Comparison of ENCODE assay signal across 39 cellular contexts in the genomic region with DNA sequence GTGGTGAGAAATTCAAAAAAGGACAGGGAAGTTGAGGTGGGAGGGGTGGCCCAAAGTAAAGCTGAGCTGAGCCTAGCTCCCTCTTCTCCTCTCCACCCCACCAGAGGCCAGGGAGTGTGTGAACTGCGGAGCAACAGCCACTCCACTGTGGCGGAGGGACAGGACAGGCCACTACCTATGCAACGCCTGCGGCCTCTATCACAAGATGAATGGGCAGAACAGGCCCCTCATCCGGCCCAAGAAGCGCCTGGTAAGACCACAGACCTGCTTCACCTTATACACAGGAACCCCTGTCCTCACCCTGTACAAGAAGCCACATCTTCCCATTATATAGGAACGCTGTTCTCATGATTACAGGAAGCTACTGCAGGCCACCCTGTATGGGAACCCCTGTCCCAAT. TPM values are rescaled to one million over a fixed set of nuclear protein-coding genes. Genes with fewer than 3 reads are reported as not detected.
"Had no signal": no experiment of that assay in that cellular context is flagged by ENCODE, and none has a peak within 500 bp of the region (broad histone marks: within the 10 kb centered on the region; RNA-seq: fewer than 3 reads in every experiment).

No MANE protein-coding gene starts in this region.

- FAIRE-seq: astrocyte had no signal

- H3K9me3 ChIP-seq: adrenal gland, ascending aorta, body of pancreas, breast epithelium had no signal

- H3K27ac ChIP-seq: adrenal gland, ascending aorta, body of pancreas, brain microvascular endothelial cell, breast epithelium, cardiac muscle cell had no signal

- DNase-seq: activated effector memory CD4-positive, alpha-beta T cell treated with anti-CD3 and anti-CD28 coated beads, Interleukin-2, amount 50 U/mL, for 16 hours; activated effector memory CD4-positive, alpha-beta T cell treated with Interleukin-2 at 50 U/mL for 16 hours; activated gamma-delta T cell; activated gamma-delta T cell treated with Interleukin-2 at 50 U/mL for 16 hours; activated naive CD4-positive, alpha-beta T cell; activated naive CD4-positive, alpha-beta T cell treated with anti-CD3 and anti-CD28 coated beads for 36 hours; activated naive CD4-positive, alpha-beta T cell treated with anti-CD3 and anti-CD28 coated beads, Interleukin-2, amount 10 ng/mL, durations not matched to agents 7 days and 5 days; activated naive CD4-positive, alpha-beta T cell treated with anti-CD3 and anti-CD28 coated beads, Interleukin-2, amount 50 U/mL, for 16 hours; activated naive CD4-positive, alpha-beta T cell treated with Interleukin-2 at 50 U/mL for 16 hours; activated naive CD8-positive, alpha-beta T cell treated with anti-CD3 and anti-CD28 coated beads for 36 hours; activated naive CD8-positive, alpha-beta T cell treated with anti-CD3 and anti-CD28 coated beads, Interleukin-2, amount 10 ng/mL, durations not matched to agents 7 days and 5 days; activated naive CD8-positive, alpha-beta T cell treated with anti-CD3 and anti-CD28 coated beads, Interleukin-2, amount 50 U/mL, for 24 hours; activated T-cell treated with anti-CD3 and anti-CD28 coated beads, Interleukin-2, amount 50 U/mL, for 24 hours; activated T-cell treated with anti-CD3 and anti-CD28 coated beads, Interleukin-2, amount 50 U/mL, for 4 hours; activated T-cell treated with anti-CD3 and anti-CD28 coated beads, Interleukin-2, amount 50 U/mL, for 48 hours; activated T-cell treated with anti-CD3 and anti-CD28 coated beads, Interleukin-2, amount 50 U/mL, for 72 hours; adrenal gland; amniotic stem cell; amygdala; anterior cingulate cortex; body of pancreas; brain microvascular endothelial cell; caudate nucleus; central memory CD4-positive, alpha-beta T cell; cerebellar nuclear complex had no signal

- H3K4me3 ChIP-seq: adrenal gland, ascending aorta, body of pancreas, breast epithelium, cardiac muscle cell had no signal

- ATAC-seq: activated naive CD4-positive, alpha-beta T cell treated with anti-CD3 and anti-CD28 coated beads, Interleukin-2, amount 50 U/mL, for 72 hours; activated naive CD8-positive, alpha-beta T cell treated with anti-CD3 and anti-CD28 coated beads, Interleukin-2, amount 50 U/mL, for 24 hours; activated T-cell treated with anti-CD3 and anti-CD28 coated beads, Interleukin-2, amount 50 U/mL, for 4 hours; activated T-cell treated with anti-CD3 and anti-CD28 coated beads, Interleukin-2, amount 50 U/mL, for 72 hours; activated T-helper 17 cell treated with anti-CD3 and anti-CD28 coated beads, Interleukin-2, amount 50 U/mL, for 72 hours; body of pancreas had no signal

- H3K36me3 ChIP-seq: adrenal gland, ascending aorta, brain microvascular endothelial cell, breast epithelium, cardiac muscle cell had no signal

- H3K27me3 ChIP-seq: ascending aorta, body of pancreas, brain microvascular endothelial cell, cardiac muscle cell had no signal

- H3K4me1 ChIP-seq: adrenal gland, ascending aorta, body of pancreas, breast epithelium had no signal

RNA-seq across cellular contexts. Expression of gene GATA1, which starts 5.8 kb away (rescaled TPM):
- total RNA-seq: activated naive CD4-positive, alpha-beta T cell treated with anti-CD3 and anti-CD28 coated beads for 36 hours; activated naive CD8-positive, alpha-beta T cell treated with anti-CD3 and anti-CD28 coated beads for 36 hours; activated naive CD8-positive, alpha-beta T cell treated with anti-CD3 and anti-CD28 coated beads, Interleukin-2, amount 10 ng/mL, durations not matched to agents 7 days and 5 days; activated T-helper 1 cell treated with anti-CD3 and anti-CD28 coated beads, Interleukin-12 subunit alpha, Interleukin-12 subunit beta, Interleukin-2, Interleukin-4 antibody, amounts not matched to agents 30 ng/mL and 10 ng/mL and 1 ng/mL, durations not matched to agents 14 hours and 24 hours and 36 hours; activated T-helper 17 cell treated with anti-CD3 and anti-CD28 coated beads, Interleukin-2, amount 50 U/mL, for 72 hours; activated T-helper 2 cell treated with anti-CD3 and anti-CD28 coated beads, Interferon-gamma antibody, Interleukin-2, Interleukin-4, amounts not matched to agents 10 μg/mL and 5 μg/mL and 100 μg/mL, durations not matched to agents 14 hours and 24 hours and 36 hours; ascending aorta; astrocyte; body of pancreas; breast epithelium; bronchial epithelial cell; cardiac muscle cell; cardiac septum; cerebellum; chondrocyte had no signal
- polyA plus RNA-seq: adrenal gland, aorta had no signal

RNA-seq across cellular contexts. Expression of gene GLOD5, which starts 30.7 kb away (rescaled TPM):
- total RNA-seq: activated naive CD4-positive, alpha-beta T cell treated with anti-CD3 and anti-CD28 coated beads for 36 hours; activated naive CD4-positive, alpha-beta T cell treated with anti-CD3 and anti-CD28 coated beads, Interleukin-2, amount 50 U/mL, for 72 hours; activated naive CD8-positive, alpha-beta T cell treated with anti-CD3 and anti-CD28 coated beads for 36 hours; activated naive CD8-positive, alpha-beta T cell treated with anti-CD3 and anti-CD28 coated beads, Interleukin-2, amount 10 ng/mL, durations not matched to agents 7 days and 5 days; activated T-cell treated with anti-CD3 and anti-CD28 coated beads, Interleukin-2, amount 50 U/mL, for 4 hours; activated T-cell treated with anti-CD3 and anti-CD28 coated beads, Interleukin-2, amount 50 U/mL, for 72 hours; activated T-helper 1 cell treated with anti-CD3 and anti-CD28 coated beads, Interleukin-12 subunit alpha, Interleukin-12 subunit beta, Interleukin-2, Interleukin-4 antibody, amounts not matched to agents 30 ng/mL and 10 ng/mL and 1 ng/mL, durations not matched to agents 14 hours and 24 hours and 36 hours; activated T-helper 17 cell treated with anti-CD3 and anti-CD28 coated beads, Interleukin-2, amount 50 U/mL, for 72 hours; activated T-helper 2 cell treated with anti-CD3 and anti-CD28 coated beads, Interferon-gamma antibody, Interleukin-2, Interleukin-4, amounts not matched to agents 10 μg/mL and 5 μg/mL and 100 μg/mL, durations not matched to agents 14 hours and 24 hours and 36 hours; adrenal gland; aorta; ascending aorta; astrocyte; body of pancreas; bronchial epithelial cell; cardiac muscle cell; cardiac septum; cerebellum; chondrocyte had no signal
- polyA plus RNA-seq: adrenal gland, cardiac muscle cell had no signal

RNA-seq across cellular contexts. Expression of gene ERAS, which starts 34.1 kb away (rescaled TPM):
- total RNA-seq: activated naive CD4-positive, alpha-beta T cell treated with anti-CD3 and anti-CD28 coated beads for 36 hours; activated naive CD8-positive, alpha-beta T cell treated with anti-CD3 and anti-CD28 coated beads, Interleukin-2, amount 10 ng/mL, durations not matched to agents 7 days and 5 days; activated T-helper 1 cell treated with anti-CD3 and anti-CD28 coated beads, Interleukin-12 subunit alpha, Interleukin-12 subunit beta, Interleukin-2, Interleukin-4 antibody, amounts not matched to agents 30 ng/mL and 10 ng/mL and 1 ng/mL, durations not matched to agents 14 hours and 24 hours and 36 hours; activated T-helper 2 cell treated with anti-CD3 and anti-CD28 coated beads, Interferon-gamma antibody, Interleukin-2, Interleukin-4, amounts not matched to agents 10 μg/mL and 5 μg/mL and 100 μg/mL, durations not matched to agents 14 hours and 24 hours and 36 hours; adrenal gland; aorta; ascending aorta; astrocyte; body of pancreas; bronchial epithelial cell; cardiac muscle cell; cardiac septum had no signal
- polyA plus RNA-seq: adipose tissue had no signal

RNA-seq across cellular contexts. Expression of gene PCSK1N, which starts 43.2 kb away (rescaled TPM):
- total RNA-seq: ascending aorta had no signal
